In the genomic region with DNA sequence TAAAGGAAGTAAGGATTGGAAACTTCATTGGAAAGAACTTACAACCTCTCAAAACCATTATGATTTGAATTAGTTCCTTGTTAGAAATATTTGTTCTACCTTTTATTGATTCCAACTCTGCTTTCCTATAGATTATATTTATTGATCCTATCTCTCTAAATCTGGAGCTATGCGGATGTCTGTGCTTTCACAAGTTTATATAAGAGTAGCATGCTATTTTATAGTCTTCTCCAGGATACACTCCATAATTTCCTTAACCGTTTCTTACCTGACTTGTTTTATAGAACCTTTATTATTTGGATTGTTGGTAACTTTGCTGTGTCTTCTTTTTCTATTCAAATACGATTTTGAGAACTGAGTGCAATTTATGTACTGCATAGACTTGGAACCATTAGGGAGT, we compare ENCODE assay signal across 32 cellular contexts.
"Had no signal": no experiment of that assay in that cellular context is flagged by ENCODE, and none has a peak within 500 bp of the region (broad histone marks: within the 10 kb centered on the region; RNA-seq: fewer than 3 reads in every experiment).

No MANE protein-coding gene starts in this region.

- DNase-seq: activated CD4-positive, alpha-beta memory T cell treated with anti-CD3 and anti-CD28 coated beads, Interleukin-2, amount 10 ng/mL, durations not matched to agents 7 days and 5 days; activated CD4-positive, alpha-beta T cell treated with anti-CD3 and anti-CD28 coated beads for 1 hour; activated CD4-positive, alpha-beta T cell treated with anti-CD3 and anti-CD28 coated beads for 4 hours; activated CD4-positive, alpha-beta T cell treated with anti-CD3 and anti-CD28 coated beads, Interleukin-2, amount 10 ng/mL, durations not matched to agents 7 days and 5 days; activated CD4-positive, alpha-beta T cell treated with anti-CD3 and anti-CD28 coated beads, Interleukin-2, amount 50 U/mL, for 4 hours; activated CD8-positive, alpha-beta memory T cell treated with anti-CD3 and anti-CD28 coated beads, Interleukin-2, amount 50 U/mL, for 48 hours; activated gamma-delta T cell; activated naive CD4-positive, alpha-beta T cell; activated naive CD4-positive, alpha-beta T cell treated with anti-CD3 and anti-CD28 coated beads, Interleukin-2, amount 10 ng/mL, durations not matched to agents 7 days and 5 days; activated naive CD8-positive, alpha-beta T cell treated with anti-CD3 and anti-CD28 coated beads, Interleukin-2, amount 10 ng/mL, durations not matched to agents 7 days and 5 days; activated T-cell treated with anti-CD3 and anti-CD28 coated beads for 4 hours; activated T-cell treated with anti-CD3 and anti-CD28 coated beads, Interleukin-2, amount 50 U/mL, for 24 hours; activated T-cell treated with anti-CD3 and anti-CD28 coated beads, Interleukin-2, amount 50 U/mL, for 72 hours; cortex of kidney; dermis blood vessel endothelial cell; effector CD4-positive, alpha-beta T cell; effector memory CD8-positive, alpha-beta T cell; erythroblast; foreskin keratinocyte; gastrocnemius medialis; glutamatergic neuron; heart left ventricle; T-helper 1 cell; T-helper 17 cell; T1000 had no signal

- H3K9me3 Mint-ChIP-seq: activated CD4-positive, alpha-beta memory T cell treated with anti-CD3 and anti-CD28 coated beads, Interleukin-2, amount 10 ng/mL, durations not matched to agents 7 days and 5 days; activated CD4-positive, alpha-beta T cell treated with anti-CD3 and anti-CD28 coated beads, Interleukin-2, amount 10 ng/mL, durations not matched to agents 7 days and 5 days; activated naive CD4-positive, alpha-beta T cell treated with anti-CD3 and anti-CD28 coated beads, Interleukin-2, amount 10 ng/mL, durations not matched to agents 7 days and 5 days; activated naive CD8-positive, alpha-beta T cell treated with anti-CD3 and anti-CD28 coated beads, Interleukin-2, amount 10 ng/mL, durations not matched to agents 7 days and 5 days; activated T-cell treated with anti-CD3 and anti-CD28 coated beads, Interleukin-2, amount 50 U/mL, for 72 hours; T-helper 2 cell treated with Interferon-gamma antibody and Interleukin-4, amounts not matched to agents 5 μg/mL and 100 μg/mL, for 36 hours had no signal

- H3K4me1 Mint-ChIP-seq: activated CD4-positive, alpha-beta memory T cell treated with anti-CD3 and anti-CD28 coated beads, Interleukin-2, amount 10 ng/mL, durations not matched to agents 7 days and 5 days; activated CD4-positive, alpha-beta T cell treated with anti-CD3 and anti-CD28 coated beads, Interleukin-2, amount 10 ng/mL, durations not matched to agents 7 days and 5 days; activated naive CD4-positive, alpha-beta T cell treated with anti-CD3 and anti-CD28 coated beads, Interleukin-2, amount 10 ng/mL, durations not matched to agents 7 days and 5 days; activated naive CD8-positive, alpha-beta T cell treated with anti-CD3 and anti-CD28 coated beads, Interleukin-2, amount 10 ng/mL, durations not matched to agents 7 days and 5 days; brain; central memory CD8-positive, alpha-beta T cell; T-helper 17 cell; WTC11 had no signal

- H3K36me3 Mint-ChIP-seq: activated naive CD4-positive, alpha-beta T cell treated with anti-CD3 and anti-CD28 coated beads, Interleukin-2, amount 10 ng/mL, durations not matched to agents 7 days and 5 days; activated naive CD4-positive, alpha-beta T cell treated with anti-CD3 and anti-CD28 coated beads, Interleukin-2, amount 50 U/mL, for 72 hours; activated naive CD8-positive, alpha-beta T cell treated with anti-CD3 and anti-CD28 coated beads, Interleukin-2, amount 10 ng/mL, durations not matched to agents 7 days and 5 days; brain had no signal

- H3K27ac Mint-ChIP-seq: activated CD4-positive, alpha-beta memory T cell treated with anti-CD3 and anti-CD28 coated beads, Interleukin-2, amount 10 ng/mL, durations not matched to agents 7 days and 5 days; activated CD4-positive, alpha-beta T cell treated with anti-CD3 and anti-CD28 coated beads, Interleukin-2, amount 10 ng/mL, durations not matched to agents 7 days and 5 days; activated naive CD4-positive, alpha-beta T cell treated with anti-CD3 and anti-CD28 coated beads, Interleukin-2, amount 10 ng/mL, durations not matched to agents 7 days and 5 days; activated naive CD4-positive, alpha-beta T cell treated with anti-CD3 and anti-CD28 coated beads, Interleukin-2, amount 50 U/mL, for 72 hours; activated naive CD8-positive, alpha-beta T cell treated with anti-CD3 and anti-CD28 coated beads, Interleukin-2, amount 10 ng/mL, durations not matched to agents 7 days and 5 days; activated T-cell treated with anti-CD3 and anti-CD28 coated beads, Interleukin-2, amount 50 U/mL, for 24 hours; activated T-cell treated with anti-CD3 and anti-CD28 coated beads, Interleukin-2, amount 50 U/mL, for 72 hours; brain; effector memory CD8-positive, alpha-beta T cell; T-helper 17 cell; T-helper 2 cell treated with Interferon-gamma antibody and Interleukin-4, amounts not matched to agents 5 μg/mL and 100 μg/mL, for 36 hours; WTC11 had no signal

- H3K36me3 ChIP-seq: ascending aorta, esophagus muscularis mucosa, gastrocnemius medialis, heart left ventricle had no signal

- H3K9me3 ChIP-seq: ascending aorta, esophagus muscularis mucosa, gastrocnemius medialis had no signal

- H3K27me3 Mint-ChIP-seq: activated CD4-positive, alpha-beta memory T cell treated with anti-CD3 and anti-CD28 coated beads, Interleukin-2, amount 10 ng/mL, durations not matched to agents 7 days and 5 days; activated CD4-positive, alpha-beta T cell treated with anti-CD3 and anti-CD28 coated beads, Interleukin-2, amount 10 ng/mL, durations not matched to agents 7 days and 5 days; activated naive CD4-positive, alpha-beta T cell treated with anti-CD3 and anti-CD28 coated beads, Interleukin-2, amount 10 ng/mL, durations not matched to agents 7 days and 5 days; activated naive CD8-positive, alpha-beta T cell treated with anti-CD3 and anti-CD28 coated beads, Interleukin-2, amount 10 ng/mL, durations not matched to agents 7 days and 5 days; activated T-cell treated with anti-CD3 and anti-CD28 coated beads, Interleukin-2, amount 50 U/mL, for 24 hours; brain; central memory CD8-positive, alpha-beta T cell; effector memory CD8-positive, alpha-beta T cell; T-helper 17 cell had no signal

- H3K4me3 Mint-ChIP-seq: activated CD4-positive, alpha-beta memory T cell treated with anti-CD3 and anti-CD28 coated beads, Interleukin-2, amount 10 ng/mL, durations not matched to agents 7 days and 5 days; activated CD4-positive, alpha-beta T cell treated with anti-CD3 and anti-CD28 coated beads, Interleukin-2, amount 10 ng/mL, durations not matched to agents 7 days and 5 days; activated naive CD4-positive, alpha-beta T cell treated with anti-CD3 and anti-CD28 coated beads, Interleukin-2, amount 10 ng/mL, durations not matched to agents 7 days and 5 days; activated naive CD8-positive, alpha-beta T cell treated with anti-CD3 and anti-CD28 coated beads, Interleukin-2, amount 10 ng/mL, durations not matched to agents 7 days and 5 days; activated T-cell treated with anti-CD3 and anti-CD28 coated beads, Interleukin-2, amount 50 U/mL, for 24 hours; activated T-cell treated with anti-CD3 and anti-CD28 coated beads, Interleukin-2, amount 50 U/mL, for 72 hours; brain; central memory CD8-positive, alpha-beta T cell; effector memory CD8-positive, alpha-beta T cell; T-helper 17 cell; T-helper 2 cell treated with Interferon-gamma antibody and Interleukin-4, amounts not matched to agents 5 μg/mL and 100 μg/mL, for 36 hours; WTC11 had no signal

- H3K4me1 ChIP-seq: ascending aorta, esophagus muscularis mucosa, foreskin keratinocyte, gastrocnemius medialis, heart left ventricle had no signal

- H3K27ac ChIP-seq: ascending aorta, esophagus muscularis mucosa, foreskin keratinocyte, gastrocnemius medialis, heart left ventricle had no signal

- H3K27me3 ChIP-seq: ascending aorta, esophagus muscularis mucosa, foreskin keratinocyte, gastrocnemius medialis, heart left ventricle had no signal

- H3K4me3 ChIP-seq: ascending aorta, esophagus muscularis mucosa, gastrocnemius medialis, heart left ventricle had no signal
